Comparison of ENCODE assay signal across 1 cellular context in genomic region chr2:219218279-219219112, GRCh38.
TF ChIP-seq lines count a peak whose summit lies in the region.

Gene ABCB6, minus strand, starts transcription at chr2:219218958. Its CDS starts 285 bp downstream, at chr2:219218673.

TF ChIP-seq in HEK293, 187 proteins besides CTCF, POLR2A, EP300 and RAD21 (continued from another document and continues in another):
- TF ChIP-seq ZNF449 (tag by site-specific recombination; IDR thresholded peaks at IDR 0.05) = no peak
- TF ChIP-seq ZNF175 (tag by site-specific recombination; IDR thresholded peaks at IDR 0.05) = no peak
- TF ChIP-seq SP2 (tag by site-specific recombination; IDR thresholded peaks at IDR 0.05) = peak; percentile 68
- TF ChIP-seq PRDM2 (tag by site-specific recombination; IDR thresholded peaks at IDR 0.05; ENCODE audit: borderline replicate concordance) = no peak
- TF ChIP-seq ZNF138 (tag by site-specific recombination; IDR thresholded peaks at IDR 0.05; ENCODE audit: borderline replicate concordance) = no peak
- TF ChIP-seq ZNF488 (tag by site-specific recombination; IDR thresholded peaks at IDR 0.05) = no peak
- no peak for TF ChIP-seq ZNF670 (tag by site-specific recombination; IDR thresholded peaks at IDR 0.05; ENCODE audit: low read depth)
- TF ChIP-seq ZNF202 (tag by site-specific recombination; IDR thresholded peaks at IDR 0.05; ENCODE audit: borderline replicate concordance) = no peak
- no peak for TF ChIP-seq ZNF571 (tag by site-specific recombination; IDR thresholded peaks at IDR 0.05)
- no peak for TF ChIP-seq ZNF518A (tag by site-specific recombination; conservative IDR thresholded peaks at IDR 0.05; ENCODE audit: low read depth)
- 0 out of 2 replicates have a peak, but pooled peaks have one; percentile 28 for TF ChIP-seq ZNF366 (tag by site-specific recombination; conservative IDR thresholded peaks at IDR 0.05)
- TF ChIP-seq KLF7 (tag by site-specific recombination; IDR thresholded peaks at IDR 0.05; ENCODE audit: borderline replicate concordance) = no peak
- TF ChIP-seq SALL2 (tag by site-specific recombination; IDR thresholded peaks at IDR 0.05; ENCODE audit: borderline replicate concordance) = no peak
- peak; percentile 43; the same call in 1 of the 2 replicates for TF ChIP-seq HIC1 (tag by site-specific recombination; IDR thresholded peaks at IDR 0.05)
- TF ChIP-seq ZNF747 (tag by site-specific recombination; IDR thresholded peaks at IDR 0.05) = no peak
- TF ChIP-seq ZNF596 (tag by site-specific recombination; IDR thresholded peaks at IDR 0.05) = no peak
- no peak for TF ChIP-seq ZNF155 (tag by site-specific recombination; IDR thresholded peaks at IDR 0.05)
- no peak for TF ChIP-seq TSHZ1 (tag by site-specific recombination; IDR thresholded peaks at IDR 0.05; ENCODE audit: borderline replicate concordance)
- TF ChIP-seq EGR2 (tag by site-specific recombination; IDR thresholded peaks at IDR 0.05; ENCODE audit: low read depth) = 0 out of 2 replicates have a peak, but pooled peaks have one; percentile 21
- TF ChIP-seq GLIS1 (tag by site-specific recombination; IDR thresholded peaks at IDR 0.05) = peak; percentile 43
- no peak for TF ChIP-seq ZSCAN16 (tag by site-specific recombination; IDR thresholded peaks at IDR 0.05)
- TF ChIP-seq ZNF600 (tag by site-specific recombination; IDR thresholded peaks at IDR 0.05) = no peak
- TF ChIP-seq PBX3 (CRISPR knock-in tag; IDR thresholded peaks at IDR 0.05) = peak; percentile 70
- no peak for TF ChIP-seq BCL11A (tag by site-specific recombination; IDR thresholded peaks at IDR 0.05; ENCODE audit: low read depth)
- no peak for TF ChIP-seq ZFP41 (tag by site-specific recombination; IDR thresholded peaks at IDR 0.05; ENCODE audit: borderline replicate concordance)
- TF ChIP-seq ZNF148 (tag by site-specific recombination; IDR thresholded peaks at IDR 0.05; ENCODE audit: borderline replicate concordance) = no peak
- TF ChIP-seq ZNF585B (tag by site-specific recombination; IDR thresholded peaks at IDR 0.05) = no peak
- peak; percentile 52; the same call in 1 of the 2 replicates for TF ChIP-seq KLF9 (tag by site-specific recombination; IDR thresholded peaks at IDR 0.05; ENCODE audit: low read depth)
- TF ChIP-seq ZNF768 (tag by site-specific recombination; IDR thresholded peaks at IDR 0.05) = no peak
- TF ChIP-seq ZNF623 (tag by site-specific recombination; IDR thresholded peaks at IDR 0.05) = no peak
- peak; percentile 49; the same call in 1 of the 2 replicates for TF ChIP-seq ZNF76 (tag by site-specific recombination; IDR thresholded peaks at IDR 0.05; ENCODE audit: borderline replicate concordance, low read depth)
- no peak for TF ChIP-seq ZNF324 (tag by site-specific recombination; IDR thresholded peaks at IDR 0.05)
- peak; percentile 38 for TF ChIP-seq ZBTB8A (tag by site-specific recombination; IDR thresholded peaks at IDR 0.05)
